ENCODE assay signal across 15 cellular contexts in the genomic region with DNA sequence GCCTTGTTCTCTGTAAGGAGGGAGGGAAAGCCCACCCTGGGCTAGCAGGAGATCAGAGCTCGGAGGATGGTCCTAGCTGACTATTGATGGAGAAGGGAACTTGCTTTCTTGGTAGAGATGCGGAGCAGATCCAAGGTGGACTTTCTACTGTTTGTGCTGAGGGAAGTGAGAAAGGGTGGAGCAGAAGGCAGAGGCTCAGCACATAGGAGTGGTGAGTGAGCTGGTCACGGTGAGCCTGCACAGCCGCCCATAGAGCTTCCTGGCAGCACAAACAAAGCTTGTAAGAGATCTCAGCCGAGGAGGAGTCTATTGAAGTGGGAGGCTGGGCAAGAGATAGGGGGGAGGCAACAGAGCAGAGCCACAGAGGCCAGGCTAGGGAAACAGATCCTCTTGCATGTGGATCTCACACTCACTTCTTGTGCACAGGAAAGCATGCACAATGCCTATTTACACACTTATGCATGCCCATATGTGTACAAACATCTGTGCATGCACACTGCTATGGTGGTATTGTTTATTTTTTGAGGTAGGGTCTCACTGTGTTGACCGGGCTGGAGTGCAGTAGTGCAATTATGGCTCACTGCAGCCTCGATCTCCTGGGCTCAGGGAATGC.
"Had no signal": no experiment of that assay in that cellular context is flagged by ENCODE, and none has a peak within 500 bp of the region (broad histone marks: within the 10 kb centered on the region; RNA-seq: fewer than 3 reads in every experiment).

No MANE protein-coding gene starts in this region.

- H3K36me3 ChIP-seq: ascending aorta, esophagus squamous epithelium, neutrophil, right atrium auricular region, tibial nerve had no signal

- H3K27me3 ChIP-seq: ascending aorta, neutrophil, right atrium auricular region, tibial nerve had no signal

- H3K4me1 Mint-ChIP-seq: activated CD4-positive, alpha-beta T cell treated with anti-CD3 and anti-CD28 coated beads for 36 hours; activated naive CD8-positive, alpha-beta T cell treated with anti-CD3 and anti-CD28 coated beads, Interleukin-2, amount 50 U/mL, for 24 hours; immature natural killer cell had no signal

- H3K4me3 Mint-ChIP-seq: activated CD4-positive, alpha-beta T cell treated with anti-CD3 and anti-CD28 coated beads for 36 hours; activated CD8-positive, alpha-beta T cell treated with anti-CD3 and anti-CD28 coated beads, Interleukin-2, amount 10 ng/mL, durations not matched to agents 7 days and 5 days; activated naive CD8-positive, alpha-beta T cell treated with anti-CD3 and anti-CD28 coated beads, Interleukin-2, amount 50 U/mL, for 24 hours; immature natural killer cell; naive thymus-derived CD4-positive, alpha-beta T cell; stimulated activated effector memory CD8-positive, alpha-beta T cell treated with anti-CD3 and anti-CD28 coated beads, Interleukin-12 subunit alpha, Interleukin-12 subunit beta, amount 100 ng/mL, for 72 hours had no signal

- H3K36me3 Mint-ChIP-seq: immature natural killer cell; naive thymus-derived CD4-positive, alpha-beta T cell; stimulated activated effector memory CD8-positive, alpha-beta T cell treated with anti-CD3 and anti-CD28 coated beads, Interleukin-12 subunit alpha, Interleukin-12 subunit beta, amount 100 ng/mL, for 72 hours had no signal

- H3K9me3 Mint-ChIP-seq: activated naive CD8-positive, alpha-beta T cell treated with anti-CD3 and anti-CD28 coated beads, Interleukin-2, amount 50 U/mL, for 24 hours; immature natural killer cell; naive thymus-derived CD4-positive, alpha-beta T cell; stimulated activated effector memory CD8-positive, alpha-beta T cell treated with anti-CD3 and anti-CD28 coated beads, Interleukin-12 subunit alpha, Interleukin-12 subunit beta, amount 100 ng/mL, for 72 hours had no signal

- ATAC-seq: activated CD4-positive, alpha-beta T cell treated with anti-CD3 and anti-CD28 coated beads for 36 hours; activated CD8-positive, alpha-beta T cell treated with anti-CD3 and anti-CD28 coated beads, Interleukin-2, amount 10 ng/mL, durations not matched to agents 7 days and 5 days; activated naive CD8-positive, alpha-beta T cell treated with anti-CD3 and anti-CD28 coated beads, Interleukin-2, amount 50 U/mL, for 24 hours; naive thymus-derived CD4-positive, alpha-beta T cell; stimulated activated effector memory CD8-positive, alpha-beta T cell treated with anti-CD3 and anti-CD28 coated beads, Interleukin-12 subunit alpha, Interleukin-12 subunit beta, amount 100 ng/mL, for 72 hours had no signal

- H3K9me3 ChIP-seq: ascending aorta, esophagus squamous epithelium, neutrophil, right atrium auricular region, tibial nerve had no signal

- H3K27ac ChIP-seq: ascending aorta, esophagus squamous epithelium, right atrium auricular region, tibial nerve had no signal

- H3K27ac Mint-ChIP-seq: activated CD4-positive, alpha-beta T cell treated with anti-CD3 and anti-CD28 coated beads for 36 hours; activated CD8-positive, alpha-beta T cell treated with anti-CD3 and anti-CD28 coated beads, Interleukin-2, amount 10 ng/mL, durations not matched to agents 7 days and 5 days; activated naive CD8-positive, alpha-beta T cell treated with anti-CD3 and anti-CD28 coated beads, Interleukin-2, amount 50 U/mL, for 24 hours; immature natural killer cell; naive thymus-derived CD4-positive, alpha-beta T cell; stimulated activated effector memory CD8-positive, alpha-beta T cell treated with anti-CD3 and anti-CD28 coated beads, Interleukin-12 subunit alpha, Interleukin-12 subunit beta, amount 100 ng/mL, for 72 hours had no signal

- DNase-seq: activated CD4-positive, alpha-beta T cell treated with anti-CD3 and anti-CD28 coated beads for 36 hours; activated CD8-positive, alpha-beta T cell treated with anti-CD3 and anti-CD28 coated beads, Interleukin-2, amount 10 ng/mL, durations not matched to agents 7 days and 5 days; activated naive CD4-positive, alpha-beta T cell treated with Interleukin-2 at 50 U/mL for 16 hours; activated naive CD8-positive, alpha-beta T cell treated with anti-CD3 and anti-CD28 coated beads, Interleukin-2, amount 50 U/mL, for 24 hours; esophagus squamous epithelium; foreskin fibroblast; immature natural killer cell; naive thymus-derived CD4-positive, alpha-beta T cell had no signal

- H3K4me1 ChIP-seq: ascending aorta, right atrium auricular region had no signal

- H3K4me3 ChIP-seq: ascending aorta, esophagus squamous epithelium, lung, right atrium auricular region, smooth muscle cell, tibial nerve had no signal
